25 cellular contexts compared by ENCODE assay signal in genomic region chr1:234144866-234145265, GRCh38.
"Had no signal": no experiment of that assay in that cellular context is flagged by ENCODE, and none has a peak within 500 bp of the region (broad histone marks: within the 10 kb centered on the region; RNA-seq: fewer than 3 reads in every experiment).

No MANE protein-coding gene starts in this region.

- H3K36me3 ChIP-seq: brain microvascular endothelial cell, cardiac muscle cell, WERI-Rb-1 had no signal

- H3K9me3 Mint-ChIP-seq: activated T-helper 17 cell treated with anti-CD3 and anti-CD28 coated beads, Interleukin-2, amount 50 U/mL, for 72 hours had no signal

- H3K36me3 Mint-ChIP-seq: activated naive CD8-positive, alpha-beta T cell had no signal

- H3K4me3 ChIP-seq: cardiac muscle cell had no signal

- H3K4me3 Mint-ChIP-seq: activated CD4-positive, alpha-beta memory T cell treated with anti-CD3 and anti-CD28 coated beads, Interleukin-2, amount 10 ng/mL, durations not matched to agents 7 days and 5 days; activated CD4-positive, alpha-beta T cell treated with anti-CD3 and anti-CD28 coated beads for 36 hours; activated naive CD4-positive, alpha-beta T cell treated with anti-CD3 and anti-CD28 coated beads for 36 hours; activated naive CD8-positive, alpha-beta T cell; activated T-helper 17 cell treated with anti-CD3 and anti-CD28 coated beads, Interleukin-2, amount 50 U/mL, for 72 hours had no signal

- H3K27ac ChIP-seq: brain microvascular endothelial cell, cardiac muscle cell, RWPE1, WERI-Rb-1 had no signal

- DNase-seq: activated CD4-positive, alpha-beta memory T cell treated with anti-CD3 and anti-CD28 coated beads, Interleukin-2, amount 10 ng/mL, durations not matched to agents 7 days and 5 days; activated CD4-positive, alpha-beta T cell treated with anti-CD3 and anti-CD28 coated beads for 36 hours; activated CD4-positive, alpha-beta T cell treated with anti-CD3 and anti-CD28 coated beads, Interleukin-2, amount 50 U/mL, for 1 hour; activated gamma-delta T cell; activated naive CD4-positive, alpha-beta T cell treated with anti-CD3 and anti-CD28 coated beads for 36 hours; activated T-cell treated with anti-CD3 and anti-CD28 coated beads for 4 hours; activated T-cell treated with anti-CD3 and anti-CD28 coated beads, Interleukin-2, amount 50 U/mL, for 48 hours; amygdala; brain microvascular endothelial cell; MM.1S; NCI-H1105; NCI-H1436; NCI-H1694 treated with DMSO at 0.1 percent for 48 hours; NCI-H2029 treated with DMSO at 0.1 percent for 48 hours; NCI-H510A treated with DMSO at 0.1 percent for 48 hours; NCI-H69; NK-92 treated with Interleukin-12 subunit alpha and Interleukin-12 subunit beta, amount 100 ng/mL, for 24 hours; OCI-M1; SHP77; T-helper 1 cell; WERI-Rb-1 had no signal

- H3K27ac Mint-ChIP-seq: activated CD4-positive, alpha-beta memory T cell treated with anti-CD3 and anti-CD28 coated beads, Interleukin-2, amount 10 ng/mL, durations not matched to agents 7 days and 5 days; activated CD4-positive, alpha-beta T cell treated with anti-CD3 and anti-CD28 coated beads for 36 hours; activated naive CD4-positive, alpha-beta T cell treated with anti-CD3 and anti-CD28 coated beads for 36 hours; activated naive CD8-positive, alpha-beta T cell; activated T-helper 17 cell treated with anti-CD3 and anti-CD28 coated beads, Interleukin-2, amount 50 U/mL, for 72 hours had no signal

- H3K27me3 ChIP-seq: brain microvascular endothelial cell, cardiac muscle cell had no signal
